ENCODE assay signal across 8 cellular contexts in genomic region chr4:154416183-154416543, GRCh38.
DNase-seq lines count a peak whose midpoint lies in the region; ATAC-seq, FAIRE-seq and TF ChIP-seq lines count a peak whose summit lies in the region.

No MANE protein-coding gene starts in this region.

- H3K4me3 ChIP-seq in choroid plexus epithelial cell (ENCODE audit: low read depth, low read length), result peak overlapping the region; percentile 53

- no peaks in the 10 kb centered on the region for H3K36me3 Mint-ChIP-seq in mesothelial cell of epicardium

- ATAC-seq in GM21360 (IDR thresholded peaks at IDR 0.05; ENCODE audit: unreplicated experiment), result peak; percentile 37

- peaks cover under 1% of the 10 kb centered on the region for H3K9me3 Mint-ChIP-seq in mesothelial cell of epicardium

- peak overlapping the region; percentile 88 for H3K4me3 Mint-ChIP-seq in mesothelial cell of epicardium

- H3K4me1 Mint-ChIP-seq in mesothelial cell of epicardium, result peaks cover 23% of the 10 kb centered on the region

- FAIRE-seq in HTR-8/SVneo (lab: Jason Lieb, UNC), result no peak

- H3K27me3 Mint-ChIP-seq in mesothelial cell of epicardium (ENCODE audit: low read depth), result peaks cover 19% of the 10 kb centered on the region

- peak; percentile 11 for DNase-seq in Daoy (ENCODE audit: low read depth)
- peak; percentile 8 for DNase-seq in HTR-8/SVneo (ENCODE audit: insufficient read length, low spot score)
- no peak for DNase-seq in choroid plexus epithelial cell (ENCODE audit: low read depth)
- peak in 1 of 2 experiments; percentile 23 for DNase-seq in mesothelial cell of epicardium (ENCODE audit: low spot score in 2 of 2, unreplicated experiment in 2 of 2)
- DNase-seq in NCI-H146 (lab: John Stamatoyannopoulos, UW), result no peak
- DNase-seq in effector CD8-positive, alpha-beta T cell (lab: John Stamatoyannopoulos, UW), result no peak
- DNase-seq in mesenteric fat pad (ENCODE audit: low spot score), result no peak

- TF ChIP-seq CTCF in choroid plexus epithelial cell (conservative IDR thresholded peaks at IDR 0.05; ENCODE audit: low read depth, low read length) (no peak), mesothelial cell of epicardium (IDR thresholded peaks at IDR 0.05; ENCODE audit: unreplicated experiment) (no peak)

- peak overlapping the region; percentile 93 for H3K27ac Mint-ChIP-seq in mesothelial cell of epicardium

Comparison
In these comparisons a context has a peak if more than half of its experiments do, and no peak if none do; other contexts are left out.
1. DNase-seq: peak in Daoy (single experiment) and HTR-8/SVneo (single experiment); none in choroid plexus epithelial cell (single experiment), NCI-H146 (single experiment), effector CD8-positive, alpha-beta T cell (single experiment) and mesenteric fat pad (single experiment).